In the genomic region with DNA sequence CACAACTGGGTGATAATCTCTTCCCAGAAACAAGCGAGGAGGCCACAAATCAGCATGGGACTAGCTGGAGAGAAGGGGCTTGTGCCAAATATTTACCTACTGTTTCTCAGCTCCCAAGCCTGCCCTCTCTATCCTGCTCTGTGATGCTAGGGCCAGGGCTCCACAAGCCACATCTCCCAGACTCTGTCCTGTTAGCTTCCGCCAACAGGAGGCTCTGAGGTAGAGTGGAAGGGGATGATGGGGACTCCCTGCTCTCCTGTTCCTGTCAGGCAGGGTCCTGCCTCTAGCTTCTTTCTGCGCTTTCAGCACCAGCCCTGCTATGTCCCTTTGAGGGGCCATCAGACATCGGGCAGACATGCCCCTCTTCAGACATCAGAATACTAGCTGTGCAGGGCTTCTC, we compare ENCODE assay signal across 2 cellular contexts.
TF ChIP-seq lines count a peak whose summit lies in the region.

No MANE protein-coding gene starts in this region.

TF ChIP-seq in GM23338, 12 proteins besides CTCF, POLR2A, EP300 and RAD21 (continued from another document):
- TF ChIP-seq, protein P1, sequence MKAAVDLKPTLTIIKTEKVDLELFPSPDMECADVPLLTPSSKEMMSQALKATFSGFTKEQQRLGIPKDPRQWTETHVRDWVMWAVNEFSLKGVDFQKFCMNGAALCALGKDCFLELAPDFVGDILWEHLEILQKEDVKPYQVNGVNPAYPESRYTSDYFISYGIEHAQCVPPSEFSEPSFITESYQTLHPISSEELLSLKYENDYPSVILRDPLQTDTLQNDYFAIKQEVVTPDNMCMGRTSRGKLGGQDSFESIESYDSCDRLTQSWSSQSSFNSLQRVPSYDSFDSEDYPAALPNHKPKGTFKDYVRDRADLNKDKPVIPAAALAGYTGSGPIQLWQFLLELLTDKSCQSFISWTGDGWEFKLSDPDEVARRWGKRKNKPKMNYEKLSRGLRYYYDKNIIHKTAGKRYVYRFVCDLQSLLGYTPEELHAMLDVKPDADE (IDR thresholded peaks at IDR 0.05) = no peak
- no peak for TF ChIP-seq ZNF331 (CRISPR knock-in tag; IDR thresholded peaks at IDR 0.05; ENCODE audit: low read depth)
- no peak for TF ChIP-seq ZNF114 (CRISPR knock-in tag; IDR thresholded peaks at IDR 0.05)
- TF ChIP-seq EZH2phosphoT487 (IDR thresholded peaks at IDR 0.05; ENCODE audit: unreplicated experiment) = no peak
- no peak for TF ChIP-seq POLR2AphosphoS5 (IDR thresholded peaks at IDR 0.05; ENCODE audit: low read depth)

TF ChIP-seq in K562, 482 proteins besides CTCF, POLR2A, EP300 and RAD21 (continued from another document):
- TF ChIP-seq, protein P2, sequence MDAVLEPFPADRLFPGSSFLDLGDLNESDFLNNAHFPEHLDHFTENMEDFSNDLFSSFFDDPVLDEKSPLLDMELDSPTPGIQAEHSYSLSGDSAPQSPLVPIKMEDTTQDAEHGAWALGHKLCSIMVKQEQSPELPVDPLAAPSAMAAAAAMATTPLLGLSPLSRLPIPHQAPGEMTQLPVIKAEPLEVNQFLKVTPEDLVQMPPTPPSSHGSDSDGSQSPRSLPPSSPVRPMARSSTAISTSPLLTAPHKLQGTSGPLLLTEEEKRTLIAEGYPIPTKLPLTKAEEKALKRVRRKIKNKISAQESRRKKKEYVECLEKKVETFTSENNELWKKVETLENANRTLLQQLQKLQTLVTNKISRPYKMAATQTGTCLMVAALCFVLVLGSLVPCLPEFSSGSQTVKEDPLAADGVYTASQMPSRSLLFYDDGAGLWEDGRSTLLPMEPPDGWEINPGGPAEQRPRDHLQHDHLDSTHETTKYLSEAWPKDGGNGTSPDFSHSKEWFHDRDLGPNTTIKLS (IDR thresholded peaks at IDR 0.05; ENCODE audit: borderline replicate concordance, low read depth) = no peak
- TF ChIP-seq RNF2 (IDR thresholded peaks at IDR 0.05) (no peak), ZNF3 (CRISPR knock-in tag; IDR thresholded peaks at IDR 0.05) (no peak), KLF16 (IDR thresholded peaks at IDR 0.05) (no peak), OTX1 (CRISPR knock-in tag; IDR thresholded peaks at IDR 0.05) (no peak), TAF1 (IDR thresholded peaks at IDR 0.05; ENCODE audit: control insufficient read depth, extremely low read depth, insufficient read depth, low read length, severe bottlenecking) (no peak), HNRNPUL1 (IDR thresholded peaks at IDR 0.05; ENCODE audit: low read length) (no peak)
- TF ChIP-seq, protein P1 (conservative IDR thresholded peaks at IDR 0.05; ENCODE audit: control insufficient read depth, low read depth, low read length) = no peak
- TF ChIP-seq, protein P3, sequence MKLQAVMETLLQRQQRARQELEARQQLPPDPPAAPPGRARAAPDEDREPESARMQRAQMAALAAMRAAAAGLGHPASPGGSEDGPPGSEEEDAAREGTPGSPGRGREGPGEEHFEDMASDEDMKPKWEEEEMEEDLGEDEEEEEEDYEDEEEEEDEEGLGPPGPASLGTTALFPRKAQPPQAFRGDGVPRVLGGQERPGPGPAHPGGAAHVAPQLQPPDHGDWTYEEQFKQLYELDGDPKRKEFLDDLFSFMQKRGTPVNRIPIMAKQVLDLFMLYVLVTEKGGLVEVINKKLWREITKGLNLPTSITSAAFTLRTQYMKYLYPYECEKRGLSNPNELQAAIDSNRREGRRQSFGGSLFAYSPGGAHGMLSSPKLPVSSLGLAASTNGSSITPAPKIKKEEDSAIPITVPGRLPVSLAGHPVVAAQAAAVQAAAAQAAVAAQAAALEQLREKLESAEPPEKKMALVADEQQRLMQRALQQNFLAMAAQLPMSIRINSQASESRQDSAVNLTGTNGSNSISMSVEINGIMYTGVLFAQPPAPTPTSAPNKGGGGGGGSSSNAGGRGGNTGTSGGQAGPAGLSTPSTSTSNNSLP (IDR thresholded peaks at IDR 0.05; ENCODE audit: borderline replicate concordance, low read depth, low read length) = no peak
TF ChIP-seq in K562: peak in this region for 0.
